1 cellular context compared by ENCODE assay signal in genomic region chr12:123094349-123095073, GRCh38.
TF ChIP-seq lines count a peak whose summit lies in the region.

No MANE protein-coding gene starts in this region.

TF ChIP-seq in HepG2, 621 proteins besides CTCF, POLR2A, EP300 and RAD21 (continued from another document and continues in another):
- no peak for TF ChIP-seq TRAFD1 (CRISPR knock-in tag; IDR thresholded peaks at IDR 0.05; ENCODE audit: borderline replicate concordance)
- TF ChIP-seq ZNF607 (CRISPR knock-in tag; IDR thresholded peaks at IDR 0.05; ENCODE audit: borderline replicate concordance): 0 out of 2 replicates have a peak, but pooled peaks have one; percentile 38
- no peak for TF ChIP-seq ZEB1 (IDR thresholded peaks at IDR 0.05; ENCODE audit: insufficient replicate concordance, low read depth)
- 0 out of 2 replicates have a peak, but pooled peaks have one; percentile 21 for TF ChIP-seq ZNF644 (CRISPR knock-in tag; IDR thresholded peaks at IDR 0.05; ENCODE audit: low read depth)
- TF ChIP-seq SAP130 (CRISPR knock-in tag; IDR thresholded peaks at IDR 0.05; ENCODE audit: low read depth): peak; percentile 65; the same call in 1 of the 2 replicates
- no peak for TF ChIP-seq ZNF615 (CRISPR knock-in tag; IDR thresholded peaks at IDR 0.05; ENCODE audit: borderline replicate concordance)
- peak; percentile 79 for TF ChIP-seq RXRB (CRISPR knock-in tag; IDR thresholded peaks at IDR 0.05; ENCODE audit: borderline replicate concordance)
- TF ChIP-seq LCORL (IDR thresholded peaks at IDR 0.05): no peak
- TF ChIP-seq LCORL (CRISPR knock-in tag; IDR thresholded peaks at IDR 0.05): 0 out of 2 replicates have a peak, but pooled peaks have one; percentile 16
- no peak for TF ChIP-seq CHD4 (IDR thresholded peaks at IDR 0.05; ENCODE audit: borderline replicate concordance, low read length)
- TF ChIP-seq SOX6 (IDR thresholded peaks at IDR 0.05): no peak
- peak; percentile 52 for TF ChIP-seq SOX6 (CRISPR knock-in tag; IDR thresholded peaks at IDR 0.05)
- no peak for TF ChIP-seq ZNF619 (CRISPR knock-in tag; IDR thresholded peaks at IDR 0.05)
- peak; percentile 47; the same call in 1 of the 2 replicates for TF ChIP-seq IRF9 (CRISPR knock-in tag; IDR thresholded peaks at IDR 0.05; ENCODE audit: borderline replicate concordance)
- no peak for TF ChIP-seq DNMT1 (CRISPR knock-in tag; IDR thresholded peaks at IDR 0.05)
- TF ChIP-seq ARNT2 (CRISPR knock-in tag; IDR thresholded peaks at IDR 0.05; ENCODE audit: low read depth): no peak
- peak; percentile 33; the same call in 1 of the 2 replicates for TF ChIP-seq ZNF205 (CRISPR knock-in tag; IDR thresholded peaks at IDR 0.05)
- TF ChIP-seq SALL1 (CRISPR knock-in tag; IDR thresholded peaks at IDR 0.05): peak; percentile 78
- peak; percentile 57; the same call in 1 of the 2 replicates for TF ChIP-seq HNF1B (CRISPR knock-in tag; IDR thresholded peaks at IDR 0.05)
- TF ChIP-seq ZFP41 (CRISPR knock-in tag; IDR thresholded peaks at IDR 0.05; ENCODE audit: borderline replicate concordance): 0 out of 2 replicates have a peak, but pooled peaks have one; percentile 27
- peak; percentile 62; the same call in 1 of the 2 replicates for TF ChIP-seq MLX (CRISPR knock-in tag; IDR thresholded peaks at IDR 0.05)
- no peak for TF ChIP-seq MYPOP (CRISPR knock-in tag; IDR thresholded peaks at IDR 0.05)
- peak; percentile 46; the same call in 1 of the 2 replicates for TF ChIP-seq ERF (CRISPR knock-in tag; IDR thresholded peaks at IDR 0.05)
- peak; percentile 50 for TF ChIP-seq ZFY (CRISPR knock-in tag; IDR thresholded peaks at IDR 0.05)
- peak; percentile 46 for TF ChIP-seq HNF4A (CRISPR knock-in tag; IDR thresholded peaks at IDR 0.05)
- no peak for TF ChIP-seq ELF4 (CRISPR knock-in tag; IDR thresholded peaks at IDR 0.05; ENCODE audit: borderline replicate concordance)
- TF ChIP-seq MIER3 (CRISPR knock-in tag; IDR thresholded peaks at IDR 0.05; ENCODE audit: borderline replicate concordance): peak; percentile 34; the same call in 1 of the 2 replicates
- TF ChIP-seq FOSL2 (CRISPR knock-in tag; IDR thresholded peaks at IDR 0.05): peak; percentile 97
- TF ChIP-seq CSRNP2 (CRISPR knock-in tag; conservative IDR thresholded peaks at IDR 0.05; ENCODE audit: low read depth): no peak
- no peak for TF ChIP-seq HDAC1 (CRISPR knock-in tag; IDR thresholded peaks at IDR 0.05)
- no peak for TF ChIP-seq NAIF1 (CRISPR knock-in tag; IDR thresholded peaks at IDR 0.05; ENCODE audit: borderline replicate concordance)
- TF ChIP-seq CBX5 (CRISPR knock-in tag; IDR thresholded peaks at IDR 0.05; ENCODE audit: borderline replicate concordance): no peak
- TF ChIP-seq HDAC2 (CRISPR knock-in tag; IDR thresholded peaks at IDR 0.05): 0 out of 2 replicates have a peak, but pooled peaks have one; percentile 17
- no peak for TF ChIP-seq ZNF160 (CRISPR knock-in tag; IDR thresholded peaks at IDR 0.05)
- TF ChIP-seq ZNF766 (CRISPR knock-in tag; IDR thresholded peaks at IDR 0.05; ENCODE audit: borderline replicate concordance): no peak
- TF ChIP-seq SMAD3 (CRISPR knock-in tag; IDR thresholded peaks at IDR 0.05): 0 out of 2 replicates have a peak, but pooled peaks have one; percentile 26
- TF ChIP-seq SETDB1 (CRISPR knock-in tag; IDR thresholded peaks at IDR 0.05; ENCODE audit: borderline replicate concordance): no peak
- no peak for TF ChIP-seq CEBPB (IDR thresholded peaks at IDR 0.05; ENCODE audit: borderline replicate concordance, low read depth, low read length)
- no peak for TF ChIP-seq FOXO4 (CRISPR knock-in tag; conservative IDR thresholded peaks at IDR 0.05)
- TF ChIP-seq ZNF737 (CRISPR knock-in tag; IDR thresholded peaks at IDR 0.05; ENCODE audit: borderline replicate concordance): no peak
- TF ChIP-seq ZNF383 (CRISPR knock-in tag; IDR thresholded peaks at IDR 0.05; ENCODE audit: borderline replicate concordance): no peak
- no peak for TF ChIP-seq ZNF496 (CRISPR knock-in tag; IDR thresholded peaks at IDR 0.05; ENCODE audit: insufficient replicate concordance)
- TF ChIP-seq MED1 (CRISPR knock-in tag; IDR thresholded peaks at IDR 0.05): peak; percentile 60
- TF ChIP-seq KDM2A (CRISPR knock-in tag; IDR thresholded peaks at IDR 0.05; ENCODE audit: borderline replicate concordance, low read depth): peak; percentile 65
- no peak for TF ChIP-seq ZNF703 (CRISPR knock-in tag; IDR thresholded peaks at IDR 0.05; ENCODE audit: borderline replicate concordance)
- peak; percentile 64; the same call in 1 of the 2 replicates for TF ChIP-seq MEF2D (CRISPR knock-in tag; IDR thresholded peaks at IDR 0.05)
- no peak for TF ChIP-seq MXD3 (CRISPR knock-in tag; IDR thresholded peaks at IDR 0.05)
- no peak for TF ChIP-seq ZNF280D (CRISPR knock-in tag; IDR thresholded peaks at IDR 0.05)
- TF ChIP-seq GMEB2 (CRISPR knock-in tag; IDR thresholded peaks at IDR 0.05; ENCODE audit: low read depth): 0 out of 2 replicates have a peak, but pooled peaks have one; percentile 14
- no peak for TF ChIP-seq ZBTB7A (CRISPR knock-in tag; IDR thresholded peaks at IDR 0.05)
- TF ChIP-seq ZNF34 (CRISPR knock-in tag; IDR thresholded peaks at IDR 0.05; ENCODE audit: borderline replicate concordance): no peak
- peak; percentile 43; the same call in 1 of the 3 replicates for TF ChIP-seq MXI1 (IDR thresholded peaks at IDR 0.05; ENCODE audit: borderline replicate concordance, low read depth, low read length)
- no peak for TF ChIP-seq HNRNPLL (IDR thresholded peaks at IDR 0.05; ENCODE audit: low read depth, low read length, poor library complexity, severe bottlenecking)
- no peak for TF ChIP-seq E2F2 (CRISPR knock-in tag; IDR thresholded peaks at IDR 0.05; ENCODE audit: borderline replicate concordance)
